In genomic region chr3:133805384-133805701, GRCh38 we compare ENCODE assay signal across 7 cellular contexts. TPM values are rescaled to one million over a fixed set of nuclear protein-coding genes. Genes with fewer than 3 reads are reported as not detected.
DNase-seq lines count a peak whose midpoint lies in the region; ATAC-seq and TF ChIP-seq lines count a peak whose summit lies in the region.

No MANE protein-coding gene starts in this region.

- no peak overlapping the region for H3K27ac Mint-ChIP-seq in H9

- H4K20me1 ChIP-seq in H9 (ENCODE audit: control insufficient read depth, insufficient read depth, insufficient read length): no peaks in the 10 kb centered on the region
- H4K20me1 ChIP-seq in smooth muscle cell (ENCODE audit: low read depth): peaks cover 4% of the 10 kb centered on the region

- H2AK5ac ChIP-seq in H9 (ENCODE audit: insufficient read length, low read length): no peak overlapping the region

- H3K23ac ChIP-seq in H9 (ENCODE audit: insufficient read length, low read depth, low read length): no peak overlapping the region

- no peak overlapping the region for H2BK20ac ChIP-seq in H9 (ENCODE audit: low read depth, low read length, poor library complexity, severe bottlenecking)

- no peak for TF ChIP-seq CTCF in H9 (conservative IDR thresholded peaks at IDR 0.05)
- TF ChIP-seq CTCF in WI38 (IDR thresholded peaks at IDR 0.05; ENCODE audit: low read depth, low read length): no peak
- TF ChIP-seq CTCF in smooth muscle cell (IDR thresholded peaks at IDR 0.05; ENCODE audit: borderline replicate concordance, insufficient read depth, poor library complexity, severe bottlenecking): no peak

- H3K4me2 ChIP-seq in H9 (ENCODE audit: insufficient read depth, insufficient read length, low read length) (peak overlapping the region; percentile 69), smooth muscle cell (peak overlapping the region; percentile 94)

- H2BK15ac ChIP-seq in H9 (ENCODE audit: low read depth, low read length): no peak overlapping the region

- H3K27me3 ChIP-seq in H9 (ENCODE audit: insufficient read depth, low read length): no peaks in the 10 kb centered on the region
- H3K27me3 ChIP-seq in right cardiac atrium (ENCODE audit: control insufficient read depth, insufficient read depth): no peaks in the 10 kb centered on the region
- H3K27me3 ChIP-seq in smooth muscle cell (ENCODE audit: low read depth): peaks cover 3% of the 10 kb centered on the region

- peaks cover 11 to 30% (median 25%) of the 10 kb centered on the region in 3 experiments; a peak in 6 of 7 replicates for H3K36me3 Mint-ChIP-seq in H9 (ENCODE audit: insufficient read depth in 1 of 3, low read depth in 3 of 3)

- intact Hi-C loops in right cardiac atrium (cut with DNase I): no loop called here

- no peak overlapping the region for H2BK5ac ChIP-seq in H9 (ENCODE audit: insufficient read length, low read length)

- H3K4me1 Mint-ChIP-seq in H9: peaks cover 12% of the 10 kb centered on the region in 2 experiments

- H3K9me3 Mint-ChIP-seq in H9: no peaks in the 10 kb centered on the region

- H3K27ac ChIP-seq in H9 (ENCODE audit: insufficient read length, low read depth, low read length) (no peak overlapping the region), right cardiac atrium (ENCODE audit: low read length) (no peak overlapping the region), smooth muscle cell (ENCODE audit: low read depth) (no peak overlapping the region)

- no peak overlapping the region for H4K5ac ChIP-seq in H9 (ENCODE audit: insufficient read length, low read depth, low read length)

- H3K4me1 ChIP-seq in H9 (ENCODE audit: insufficient read depth, low read length): no peaks in the 10 kb centered on the region
- no peaks in the 10 kb centered on the region for H3K4me1 ChIP-seq in right cardiac atrium (ENCODE audit: control insufficient read depth, insufficient read depth, low read length)
- peaks cover 9% of the 10 kb centered on the region for H3K4me1 ChIP-seq in smooth muscle cell (ENCODE audit: low read depth)

- peaks cover 5% of the 10 kb centered on the region for H3K23me2 ChIP-seq in H9 (ENCODE audit: insufficient read length, low read depth, low read length, poor library complexity, severe bottlenecking)

- no peaks in the 10 kb centered on the region for H3F3A ChIP-seq in smooth muscle cell (ENCODE audit: low read depth)

- H2AFZ ChIP-seq in H9 (ENCODE audit: low read length): peak overlapping the region; percentile 99
- peak overlapping the region; percentile 86 for H2AFZ ChIP-seq in smooth muscle cell (ENCODE audit: low read depth)

- H3K4me3 Mint-ChIP-seq in H9: peak overlapping the region; percentile 92 to 97

- H2BK12ac ChIP-seq in H9 (ENCODE audit: insufficient read length, low read depth, low read length): no peak overlapping the region

- H3T11ph ChIP-seq in H9 (ENCODE audit: low read length): no peak overlapping the region

- peaks cover 21% of the 10 kb centered on the region for H3K27me3 Mint-ChIP-seq in H9 (ENCODE audit: low read depth)

- ATAC-seq in right cardiac atrium (no peak), GM21360 (IDR thresholded peaks at IDR 0.05; ENCODE audit: unreplicated experiment) (no peak)

- H3K9me3 ChIP-seq in H9 (ENCODE audit: control insufficient read depth, low read depth, low read length): no peaks in the 10 kb centered on the region
- H3K9me3 ChIP-seq in right cardiac atrium (ENCODE audit: control insufficient read depth, low read length): no peaks in the 10 kb centered on the region
- H3K9me3 ChIP-seq in smooth muscle cell (replicated peaks; ENCODE audit: low read depth): no peaks in the 10 kb centered on the region

- no peak overlapping the region for H3K56ac ChIP-seq in H9 (ENCODE audit: insufficient read length, low read depth, low read length)

- H3K79me2 ChIP-seq in H9 (ENCODE audit: insufficient read depth, low read length): peaks cover 2% of the 10 kb centered on the region; the same call in 1 of the 2 replicates
- peaks cover 24% of the 10 kb centered on the region for H3K79me2 ChIP-seq in smooth muscle cell (ENCODE audit: low read depth)

- H3K36me3 ChIP-seq in smooth muscle cell (ENCODE audit: low read depth): no peaks in the 10 kb centered on the region

- no peak overlapping the region for H3K18ac ChIP-seq in H9 (ENCODE audit: insufficient read length, low read depth, low read length)

- H2BK120ac ChIP-seq in H9 (ENCODE audit: low read depth, low read length, poor library complexity, severe bottlenecking): no peak overlapping the region

- no peaks in the 10 kb centered on the region for H3K79me1 ChIP-seq in H9 (ENCODE audit: insufficient read depth, low read depth, low read length, poor library complexity, severe bottlenecking)

- no peak for DNase-seq in H9
- DNase-seq in right cardiac atrium: no peak
- no peak for DNase-seq in smooth muscle cell (lab: John Stamatoyannopoulos, UW; ENCODE audit: unreplicated experiment)
- no peak for DNase-seq in NCI-H446 treated with DMSO at 0.1 percent for 48 hours (lab: John Stamatoyannopoulos, UW)
- no peak for DNase-seq in KBM-7

- no peak overlapping the region for H3K14ac ChIP-seq in H9 (ENCODE audit: insufficient read depth, low read length)

- WGBS in H9 (ENCODE audit: extremely low coverage, insufficient read length, low lambda C conversion rate): no CpG with 5 or more reads among the region's 15 CpGs
- whole genome bisulfite sequencing in right cardiac atrium: 13% methylated on average over 15 of the region's 15 CpGs
- 27% methylated on average over 15 of the region's 15 CpGs for WGBS in smooth muscle cell (ENCODE audit: low lambda C conversion rate)

- no peak overlapping the region for H4K8ac ChIP-seq in H9 (replicated peaks; ENCODE audit: insufficient read length, low read depth, low read length)

- H3K4ac ChIP-seq in H9 (ENCODE audit: low read depth, low read length): no peak overlapping the region

- H4K91ac ChIP-seq in H9 (ENCODE audit: insufficient read length, low read depth, low read length): no peak overlapping the region

- peak overlapping the region; percentile 85 for H3K4me3 ChIP-seq in WI38 (ENCODE audit: low read depth, low read length)
- peak overlapping the region; percentile 17 for H3K4me3 ChIP-seq in right cardiac atrium (ENCODE audit: low read length)
- H3K4me3 ChIP-seq in smooth muscle cell: peak overlapping the region; percentile 81

- in situ Hi-C loops in KBM-7 (cut with MboI; ENCODE audit: low pct_unique_long_range_greater_than_20kb, low sequenced_read_pairs): no loop called here

- no peak overlapping the region for H3K9ac ChIP-seq in H9 (ENCODE audit: extremely low read depth, insufficient read length, low read length)
- no peak overlapping the region for H3K9ac ChIP-seq in smooth muscle cell (ENCODE audit: low read depth)

RNA-seq across cellular contexts. Expression of gene SRPRB, which starts 0.3 kb away (rescaled TPM):
- total RNA-seq in H9 (2021) (53.7 and 54.8 TPM in 2 replicates), right cardiac atrium (10 to 100 TPM; 25.8 to 47.6 (median 33.6) TPM), smooth muscle cell (59.3 and 60.6 TPM in 2 replicates)
- polyA plus RNA-seq in right cardiac atrium (16.2 TPM), smooth muscle cell (78.9 and 98.3 TPM in 2 replicates)

RNA-seq across cellular contexts. Expression of gene TF, which starts 59.1 kb away (rescaled TPM):
- 0.09 and 0.18 TPM in 2 replicates for total RNA-seq in H9 (2021)
- 10 to 100 TPM in 1 of 4 donors, 1 to 10 TPM in 3; 2.1 to 10.7 (median 3.0) TPM for total RNA-seq in right cardiac atrium
- polyA plus RNA-seq in right cardiac atrium: 18.3 TPM
- total RNA-seq in smooth muscle cell: 0.13 and 1.0 TPM in 2 replicates
- polyA plus RNA-seq in smooth muscle cell: 1.6 and 1.9 TPM in 2 replicates

Comparison
In these comparisons a context has a peak if more than half of its experiments do, and no peak if none do; other contexts are left out.
1. H3K4me3 ChIP-seq: peak in every context shown above with its lines; median percentile 85 in WI38; 81 in smooth muscle cell; 17 in right cardiac atrium.